8 cellular contexts compared by ENCODE assay signal in the genomic region with DNA sequence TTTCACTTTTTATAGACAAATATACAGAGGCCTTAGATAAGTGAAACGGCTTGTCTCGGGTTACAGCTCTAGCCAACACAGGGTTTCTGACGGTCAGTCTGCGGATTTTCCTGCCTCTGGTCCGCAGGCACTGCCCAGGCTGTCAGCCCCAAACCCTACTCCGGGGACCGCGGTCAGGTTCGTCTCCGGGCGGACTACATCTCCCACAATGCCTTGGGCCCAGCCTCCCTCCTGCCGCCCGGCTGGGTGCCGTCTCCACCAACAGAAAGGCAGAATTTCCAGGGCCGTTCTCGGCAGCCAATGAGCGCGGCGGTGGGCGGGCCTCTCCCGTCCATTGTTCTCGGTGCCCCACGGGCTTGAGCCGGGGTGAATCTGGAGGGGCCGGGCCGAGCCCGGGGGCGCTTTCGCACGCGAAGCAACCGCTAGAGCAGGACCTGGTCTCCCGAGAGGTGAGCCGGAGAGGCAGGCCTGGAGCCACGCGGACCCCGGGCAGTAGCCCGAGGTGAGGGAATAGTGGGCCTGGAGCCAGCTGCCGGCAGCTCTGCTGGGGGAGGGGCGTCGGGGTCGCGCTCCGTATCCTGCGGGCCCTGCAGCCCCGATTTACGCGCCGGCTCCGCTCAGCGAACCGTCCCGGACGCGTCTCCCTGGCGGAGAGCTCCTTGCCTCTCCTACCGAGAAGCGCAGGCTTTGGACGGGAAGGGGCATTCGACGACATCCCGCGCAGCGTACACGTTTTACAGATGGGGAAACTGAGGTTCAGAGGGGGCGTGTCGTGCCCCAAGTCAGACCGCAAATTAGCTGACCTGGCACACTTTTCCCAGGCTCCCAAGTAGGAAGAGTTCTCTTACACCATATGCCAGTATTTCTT. TPM values are rescaled to one million over a fixed set of nuclear protein-coding genes. Genes with fewer than 3 reads are reported as not detected.
DNase-seq lines count a peak whose midpoint lies in the region; ATAC-seq, FAIRE-seq and TF ChIP-seq lines count a peak whose summit lies in the region.

A gene (plus strand): TSS at position 323 of the 868 bp plus-strand sequence. CDS start 2,919 bp downstream, outside the sequence.

- no peak within 1 kb of the TSS for H3K27ac ChIP-seq in keratinocyte (ENCODE audit: control insufficient read depth, insufficient read depth, low read length)

- H3K27me3 ChIP-seq in keratinocyte (ENCODE audit: control insufficient read depth, extremely low read depth, insufficient read depth, low read length) = no peaks in the 10 kb centered on the region

- TF ChIP-seq CTCF in AG10803 (conservative IDR thresholded peaks at IDR 0.05; ENCODE audit: low read length) (no peak), keratinocyte (optimal IDR thresholded peaks at IDR 0.05 in 1 of 3, IDR thresholded peaks at IDR 0.05 in 1 of 3, conservative IDR thresholded peaks at IDR 0.05 in 1 of 3; ENCODE audit: extremely low read depth in 1 of 3, insufficient read depth in 2 of 3, low read length in 3 of 3) (no peak)

- H3K4me3 ChIP-seq in AG10803 (ENCODE audit: low read length) (peak within 1 kb of the TSS; percentile 94), keratinocyte (ENCODE audit: control insufficient read depth in 2 of 3, extremely low read depth in 1 of 3, insufficient read depth in 2 of 3, low read depth in 1 of 3, low read length in 3 of 3) (peak within 1 kb of the TSS; percentile 71 to 82 (median 71))

- H3K36me3 ChIP-seq in keratinocyte (ENCODE audit: control insufficient read depth in 2 of 2, extremely low read depth in 1 of 2, insufficient read depth in 2 of 2, low read length in 2 of 2) = peaks cover 0 to 5% of the 10 kb centered on the region in 2 experiments

- no peaks in the 10 kb centered on the region for H3K9me3 ChIP-seq in keratinocyte (ENCODE audit: control insufficient read depth, low read depth, low read length)

- ATAC-seq in GM19043 (IDR thresholded peaks at IDR 0.05; ENCODE audit: low read depth, unreplicated experiment) (peak; percentile 92), HG03354 (IDR thresholded peaks at IDR 0.05; ENCODE audit: poor library complexity, severe bottlenecking, unreplicated experiment) (peak; percentile 97)

- no peaks in the 10 kb centered on the region for H3K4me1 ChIP-seq in keratinocyte (ENCODE audit: control insufficient read depth, extremely low read depth, insufficient read depth, low read length)

- dilution Hi-C loops in keratinocyte (cut with MboI; ENCODE audit: extremely low pct_ligation_motif_present, low sequenced_read_pairs) = no loop called here

- H3K79me2 ChIP-seq in keratinocyte (ENCODE audit: control insufficient read depth, insufficient read depth, low read length) = no peaks in the 10 kb centered on the region

- H2AFZ ChIP-seq in keratinocyte (ENCODE audit: control insufficient read depth, low read length) = peak within 1 kb of the TSS; percentile 95

- DNase-seq in AG10803 (ENCODE audit: low read depth) = peak; percentile 90
- peak; percentile 87 to 95 for DNase-seq in NCI-H446 (lab: John Stamatoyannopoulos, UW)
- DNase-seq in activated CD4-positive, CD25-positive, alpha-beta regulatory T cell treated with anti-CD3 and anti-CD28 coated beads, Interleukin-2, amount 50 U/mL, for 72 hours = peak; percentile 92
- peak; percentile 57 to 90 for DNase-seq in cerebellar nuclear complex (lab: John Stamatoyannopoulos, UW)
- DNase-seq in keratinocyte (ENCODE audit: low read depth, low spot score) = peak; percentile 33
- peak; percentile 88 to 92 (median 92) for DNase-seq in stimulated activated CD4-positive, alpha-beta T cell treated with anti-CD3 and anti-CD28 coated beads, Interleukin-12 subunit alpha, Interleukin-12 subunit beta, amount 100 ng/mL, for 48 hours (ENCODE audit: low read depth in 2 of 3, low spot score in 1 of 3)

- peak within 1 kb of the TSS; percentile 78 for H3K9ac ChIP-seq in keratinocyte (ENCODE audit: control insufficient read depth, extremely low read depth, insufficient read depth, low read length)

- FAIRE-seq in keratinocyte (lab: Jason Lieb, UNC) = no peak

- H3K9me1 ChIP-seq in keratinocyte (ENCODE audit: control insufficient read depth, extremely low read depth, insufficient read depth, low read length) = no peaks in the 10 kb centered on the region

- H4K20me1 ChIP-seq in keratinocyte (ENCODE audit: control insufficient read depth, extremely low read depth, insufficient read depth, low read length) = no peaks in the 10 kb centered on the region

- peak within 1 kb of the TSS; percentile 85 for H3K4me2 ChIP-seq in keratinocyte (ENCODE audit: control insufficient read depth, extremely low read depth, insufficient read depth, low read depth, low read length)

RNA-seq across cellular contexts. Expression of the gene that starts here (rescaled TPM):
- 3.7 to 4.6 TPM (median 3.7 TPM) in 3 replicates for polyA plus RNA-seq in keratinocyte
- 1.6 TPM for polyA plus RNA-seq in keratinocyte (2011; ENCODE audit: low read depth)
- 2.6 and 3.0 TPM in 2 replicates for polyA plus RNA-seq in keratinocyte (2011; cell fraction: cytosol; rRNA removed)
- 3.8 and 4.8 TPM in 2 replicates for polyA plus RNA-seq in keratinocyte (2011; cell fraction: nucleus; rRNA removed)
- 1.1 and 3.4 TPM in 2 replicates for polyA plus RNA-seq in keratinocyte (2012; ENCODE audit: low replicate concordance)
- polyA minus RNA-seq in keratinocyte = 1.0 to 3.4 TPM (median 2.7 TPM) in 3 replicates
- polyA minus RNA-seq in keratinocyte (2011; cell fraction: cytosol; rRNA and poly(A)+ RNA removed) = 1.7 TPM
- polyA minus RNA-seq in keratinocyte (2011; cell fraction: nucleus; rRNA and poly(A)+ RNA removed) = 3.3 and 3.4 TPM in 2 replicates

Comparison
In these comparisons a context has a peak if more than half of its experiments do, and no peak if none do; other contexts are left out.
1. DNase-seq: peak in every context shown above with its lines; median percentile 92 in activated CD4-positive, CD25-positive, alpha-beta regulatory T cell treated with anti-CD3 and anti-CD28 coated beads, Interleukin-2, amount 50 U/mL, for 72 hours; 92 in stimulated activated CD4-positive, alpha-beta T cell treated with anti-CD3 and anti-CD28 coated beads, Interleukin-12 subunit alpha, Interleukin-12 subunit beta, amount 100 ng/mL, for 48 hours; 91 in NCI-H446; 90 in AG10803; 74 in cerebellar nuclear complex; 33 in keratinocyte.